8 cellular contexts compared by ENCODE assay signal in genomic region chr17:43006639-43007551, GRCh38. TPM values are rescaled to one million over a fixed set of nuclear protein-coding genes. Genes with fewer than 3 reads are reported as not detected.
DNase-seq lines count a peak whose midpoint lies in the region; TF ChIP-seq lines count a peak whose summit lies in the region.

IFI35 (plus strand) TSS chr17:43006784; CDS start chr17:43006948, 164 bp downstream.

- H3K27me3 Mint-ChIP-seq in MCF 10A (ENCODE audit: insufficient read depth, unreplicated experiment) = no peaks in the 10 kb centered on the region

- H3K36me3 ChIP-seq in WERI-Rb-1 (peaks cover 36% of the 10 kb centered on the region), spleen (peaks cover 0 to 53% (median 26%) of the 10 kb centered on the region in 6 donors)

- TF ChIP-seq CTCF in WERI-Rb-1 (IDR thresholded peaks at IDR 0.05; ENCODE audit: low read depth, low read length) = peak; percentile 67
- no peak for TF ChIP-seq CTCF in MCF 10A (IDR thresholded peaks at IDR 0.05; ENCODE audit: unreplicated experiment)
- TF ChIP-seq CTCF in spleen (IDR thresholded peaks at IDR 0.05 in 8 of 11, conservative IDR thresholded peaks at IDR 0.05 in 3 of 11) = peak; percentile 25 to 75 (median 57)

- H3K9me3 ChIP-seq in WERI-Rb-1 (ENCODE audit: severe bottlenecking) = no peaks in the 10 kb centered on the region
- H3K9me3 ChIP-seq in spleen = no peaks in the 10 kb centered on the region

- peak in 1 of 3 donors; percentile 54 for TF ChIP-seq POLR2A in spleen (IDR thresholded peaks at IDR 0.05)

- H3K4me3 ChIP-seq in WERI-Rb-1 (ENCODE audit: low read depth, low read length) (peak within 1 kb of the TSS; percentile 95), spleen (peak within 1 kb of the TSS; percentile 44 to 73 (median 61))

- CTCF ChIA-PET in MCF 10A (lab: Yijun Ruan, JAX) = interaction anchor here (1.0 kb wide), 1 partner anchor 12 kb away, joined by 3 read pairs; no protein-coding TSS in a partner anchor

- H3K9me3 Mint-ChIP-seq in MCF 10A (ENCODE audit: unreplicated experiment) = no peaks in the 10 kb centered on the region

- peak within 1 kb of the TSS; percentile 96 for H3K4me3 Mint-ChIP-seq in MCF 10A (ENCODE audit: unreplicated experiment)

- peaks cover 11% of the 10 kb centered on the region for H3K4me1 Mint-ChIP-seq in MCF 10A (ENCODE audit: insufficient read depth, unreplicated experiment)

- DNase-seq in Daoy (ENCODE audit: low read depth) = peak; percentile 84
- DNase-seq in H4 (ENCODE audit: low spot score) = peak; percentile 87
- peak; percentile 47 for DNase-seq in NCI-H2029 (lab: John Stamatoyannopoulos, UW)
- DNase-seq in WERI-Rb-1 = peak; percentile 94
- DNase-seq in MCF 10A (ENCODE audit: unreplicated experiment) = peak; percentile 86
- peak; percentile 57 for DNase-seq in iPS-NIHi11 (ENCODE audit: low spot score)
- peak; percentile 95 for DNase-seq in spleen
- no peak for DNase-seq in HuH-7.5 (ENCODE audit: low spot score)

- peaks cover 17 to 80% (median 61%) of the 10 kb centered on the region in 6 donors for H3K4me1 ChIP-seq in spleen

- intact Hi-C loops in MCF 10A (cut with micrococcal nuclease) = loop anchor here (5.0 kb wide), 1 partner anchor 165 kb away; the partner anchor contains the start of gene NBR1
- intact Hi-C loops in spleen (cut with DNase I; ENCODE audit: low total_unique reads) = no loop called here

- peak within 1 kb of the TSS; percentile 78 for H3K27ac ChIP-seq in WERI-Rb-1
- peak within 1 kb of the TSS; percentile 87 to 98 (median 92) for H3K27ac ChIP-seq in spleen

- H3K27me3 ChIP-seq in WERI-Rb-1 (ENCODE audit: insufficient read depth, low read depth, severe bottlenecking) (no peaks in the 10 kb centered on the region), spleen (replicated peaks in 1 of 7) (no peaks in the 10 kb centered on the region)

- no TSS peak for BruUV-seq in MCF 10A (replicated peaks; lab: Mats Ljungman, UMichigan)

- H3K36me3 Mint-ChIP-seq in MCF 10A (ENCODE audit: insufficient read depth, unreplicated experiment) = peaks cover 34% of the 10 kb centered on the region

- peak within 1 kb of the TSS; percentile 98 for H3K27ac Mint-ChIP-seq in MCF 10A (ENCODE audit: low read depth, unreplicated experiment)

- POLR2A ChIA-PET in MCF 10A (lab: Yijun Ruan, JAX) = interaction anchor here (0.6 to 3.4 kb wide), 12 partner anchors 9 to 412 kb away, joined by 3 to 37 read pairs (median 4); partner anchors contain the start of genes BECN1, NBR1, RND2 and RPL27

- 23 to 28% (median 25%) methylated on average over 18 of the region's 18 CpGs for WGBS in spleen, 5 donors

RNA-seq across cellular contexts. Expression of gene IFI35, which starts in this region (rescaled TPM):
- total RNA-seq in Daoy (2014; rRNA removed; shearing (Covaris generic)) = 6.0 and 7.8 TPM in 2 replicates
- 66.7 and 80.2 TPM in 2 replicates for total RNA-seq in H4 (2014; rRNA removed; shearing (Covaris generic))
- total RNA-seq in MCF 10A (2022) (6.3 and 7.3 TPM in 2 replicates), spleen (10 to 100 TPM; 45.5 to 63.3 (median 51.9) TPM)
- polyA plus RNA-seq in spleen = 10 to 100 TPM; 38.0 to 64.8 (median 40.6) TPM
